Comparison of ENCODE assay signal across 20 cellular contexts in genomic region chr2:203431391-203432185, GRCh38.
A peak's percentile ranks its signal among the peaks of the same experiment; 100 is the strongest.
DNase-seq lines count a peak whose midpoint lies in the region; ATAC-seq, FAIRE-seq and TF ChIP-seq lines count a peak whose summit lies in the region.
"Had no signal": no experiment of that assay in that cellular context is flagged by ENCODE, and none has a peak within 500 bp of the region (broad histone marks: within the 10 kb centered on the region; RNA-seq: fewer than 3 reads in every experiment).

No MANE protein-coding gene starts in this region.

- no peak overlapping the region for H3K4me3 Mint-ChIP-seq in HFFc6
- H3K4me3 Mint-ChIP-seq: CD14-positive monocyte had no signal

- no peaks in the 10 kb centered on the region for H3K9me3 Mint-ChIP-seq in HFFc6
- H3K9me3 Mint-ChIP-seq: CD14-positive monocyte had no signal

- H3K4me1 Mint-ChIP-seq in HFFc6 (ENCODE audit: low read depth): peaks cover 28% of the 10 kb centered on the region

- H3K36me3 ChIP-seq in ACC112 (ENCODE audit: insufficient read depth, low read length): peaks cover 31% of the 10 kb centered on the region

- TF ChIP-seq CTCF in HFFc6 (IDR thresholded peaks at IDR 0.05) (no peak), VCaP (conservative IDR thresholded peaks at IDR 0.05) (no peak), fibroblast of villous mesenchyme (IDR thresholded peaks at IDR 0.05; ENCODE audit: insufficient read depth, low read depth, low read length) (no peak)

- H2AFZ ChIP-seq in ACC112 (ENCODE audit: low read length, unreplicated experiment): no peak overlapping the region

- peaks cover 16% of the 10 kb centered on the region for H3K79me2 ChIP-seq in ACC112 (ENCODE audit: control insufficient read depth, insufficient read depth, low read length, unreplicated experiment)

- peaks cover 17% of the 10 kb centered on the region for H3K4me1 ChIP-seq in ACC112 (ENCODE audit: control insufficient read depth, insufficient read depth, low read length, unreplicated experiment)
- H3K4me1 ChIP-seq: HAP-1 had no signal

- H3K27ac Mint-ChIP-seq in HFFc6: peak overlapping the region; percentile 42; the same call in 1 of the 2 replicates
- H3K27ac Mint-ChIP-seq: CD14-positive monocyte had no signal

- peaks cover 13% of the 10 kb centered on the region for H3K36me3 Mint-ChIP-seq in HFFc6 (ENCODE audit: low read depth)
- H3K36me3 Mint-ChIP-seq: CD14-positive monocyte had no signal

- no peak for ATAC-seq in HG02678 (IDR thresholded peaks at IDR 0.05; ENCODE audit: unreplicated experiment)
- ATAC-seq: PC-3 had no signal

- H3K4me3 ChIP-seq in ACC112 (ENCODE audit: low read depth, low read length): no peak overlapping the region
- H3K4me3 ChIP-seq in fibroblast of villous mesenchyme (ENCODE audit: low read depth, low read length): no peak overlapping the region
- H3K4me3 ChIP-seq: HAP-1, SJSA1 had no signal

- peak overlapping the region; percentile 24; the same call in 1 of the 2 replicates for H3K27ac ChIP-seq in ACC112 (ENCODE audit: low read depth, low read length)
- peak overlapping the region; percentile 20; the same call in 1 of the 2 replicates for H3K27ac ChIP-seq in VCaP
- H3K27ac ChIP-seq: SJSA1 had no signal

- H3K27me3 Mint-ChIP-seq in HFFc6 (ENCODE audit: insufficient read depth): peaks cover 4% of the 10 kb centered on the region; the same call in 1 of the 2 replicates

- no peak for FAIRE-seq in HTR-8/SVneo (lab: Jason Lieb, UNC)
- FAIRE-seq: A204.1 had no signal

- DNase-seq in HFFc6 (no peak), fibroblast of villous mesenchyme (ENCODE audit: low read depth) (peak; percentile 33), NCI-H146 treated with DMSO at 0.1 percent for 48 hours (lab: John Stamatoyannopoulos, UW; ENCODE audit: unreplicated experiment) (no peak), HTR-8/SVneo (ENCODE audit: insufficient read length, low spot score) (no peak), NCI-H187 treated with DMSO at 0.1 percent for 48 hours (lab: John Stamatoyannopoulos, UW) (no peak)
- DNase-seq: DMS153, EL, Kasumi-1, NCI-H1105 treated with DMSO at 0.1 percent for 48 hours, NCI-H187, NCI-H345, NCI-H526 treated with DMSO at 0.1 percent for 48 hours, PC-3 had no signal

- no peaks in the 10 kb centered on the region for H3K27me3 ChIP-seq in ACC112 (ENCODE audit: insufficient read depth, low read length)
- H3K27me3 ChIP-seq: SJSA1 had no signal
